8 cellular contexts compared by ENCODE assay signal in genomic region chr18:10524507-10525425, GRCh38. TPM values are rescaled to one million over a fixed set of nuclear protein-coding genes. Genes with fewer than 3 reads are reported as not detected.
DNase-seq lines count a peak whose midpoint lies in the region; ATAC-seq, FAIRE-seq and TF ChIP-seq lines count a peak whose summit lies in the region.

No MANE protein-coding gene starts in this region.

- no peak overlapping the region for H2AFZ ChIP-seq in H9 (ENCODE audit: low read length)

- H3K27ac ChIP-seq in H9 (ENCODE audit: insufficient read length, low read depth, low read length) (no peak overlapping the region), esophagus muscularis mucosa (replicated peaks in 1 of 4) (peak overlapping the region; percentile 89 to 97 (median 94)), gastrocnemius medialis (peak overlapping the region; percentile 85 to 96 (median 89)), ovary (peak overlapping the region in 1 of 2 donors; percentile 76)

- no peaks in the 10 kb centered on the region for H4K20me1 ChIP-seq in H9 (ENCODE audit: control insufficient read depth, insufficient read depth, insufficient read length)

- in situ Hi-C loops in gastrocnemius medialis (cut with MboI; ENCODE audit: low sequenced_read_pairs in 4 of 4) = loop anchor here in 3 of 4 donors (5.0 to 25.0 kb wide), 4 partner anchors 552 to 937 kb away; no protein-coding TSS in a partner anchor

- H3K23me2 ChIP-seq in H9 (ENCODE audit: insufficient read length, low read depth, low read length, poor library complexity, severe bottlenecking) = peaks cover 4% of the 10 kb centered on the region

- H2BK5ac ChIP-seq in H9 (ENCODE audit: insufficient read length, low read length) = no peak overlapping the region

- no peak overlapping the region for H3K14ac ChIP-seq in H9 (ENCODE audit: insufficient read depth, low read length)

- no peak for TF ChIP-seq CTCF in H9 (conservative IDR thresholded peaks at IDR 0.05)
- no peak for TF ChIP-seq CTCF in esophagus muscularis mucosa (IDR thresholded peaks at IDR 0.05)
- no peak for TF ChIP-seq CTCF in gastrocnemius medialis (IDR thresholded peaks at IDR 0.05 in 4 of 5, conservative IDR thresholded peaks at IDR 0.05 in 1 of 5)
- TF ChIP-seq CTCF in ovary (IDR thresholded peaks at IDR 0.05) = no peak

- H3K4me3 Mint-ChIP-seq in H9 = peak overlapping the region; percentile 95 to 96; a peak in 4 of 5 replicates

- H4K91ac ChIP-seq in H9 (ENCODE audit: insufficient read length, low read depth, low read length) = no peak overlapping the region

- FAIRE-seq in RCC 7860 (lab: Jason Lieb, UNC) = peak; percentile 82

- no peak overlapping the region for H2BK20ac ChIP-seq in H9 (ENCODE audit: low read depth, low read length, poor library complexity, severe bottlenecking)

- no peak overlapping the region for H2BK12ac ChIP-seq in H9 (ENCODE audit: insufficient read length, low read depth, low read length)

- no peak overlapping the region for H3K4me2 ChIP-seq in H9 (ENCODE audit: insufficient read depth, insufficient read length, low read length)

- DNase-seq in H9 (no peak), RCC 7860 (ENCODE audit: low spot score) (peak; percentile 90), esophagus muscularis mucosa (ENCODE audit: extremely low spot score) (no peak), gastrocnemius medialis (no peak), midbrain (lab: John Stamatoyannopoulos, UW) (no peak), ovary (no peak), nucleus accumbens (lab: John Stamatoyannopoulos, UW) (no peak)

- no CpG with 5 or more reads among the region's 11 CpGs for WGBS in H9 (ENCODE audit: extremely low coverage, insufficient read length, low lambda C conversion rate)
- WGBS in esophagus muscularis mucosa = 52% methylated on average over 11 of the region's 11 CpGs
- 22 to 26% (median 25%) methylated on average over 11 of the region's 11 CpGs for whole genome bisulfite sequencing in ovary, 3 donors

- H3K56ac ChIP-seq in H9 (ENCODE audit: insufficient read length, low read depth, low read length) = no peak overlapping the region

- ATAC-seq in gastrocnemius medialis (no peak), HG02885 (IDR thresholded peaks at IDR 0.05; ENCODE audit: poor library complexity, unreplicated experiment) (no peak)

- no peak overlapping the region for H2BK120ac ChIP-seq in H9 (ENCODE audit: low read depth, low read length, poor library complexity, severe bottlenecking)

- H3K9ac ChIP-seq in H9 (ENCODE audit: extremely low read depth, insufficient read length, low read length) = no peak overlapping the region

- H3K9me3 Mint-ChIP-seq in H9 = no peaks in the 10 kb centered on the region

- peak overlapping the region; percentile 82 to 99 (median 92) for H3K4me3 ChIP-seq in esophagus muscularis mucosa
- peak overlapping the region in 2 of 4 donors; percentile 77 to 99 for H3K4me3 ChIP-seq in gastrocnemius medialis
- H3K4me3 ChIP-seq in ovary = no peak overlapping the region

- H3K4me1 ChIP-seq in H9 (ENCODE audit: insufficient read depth, low read length) = no peaks in the 10 kb centered on the region; the same call in 1 of the 2 replicates
- peaks cover 23 to 49% (median 45%) of the 10 kb centered on the region in 4 donors for H3K4me1 ChIP-seq in esophagus muscularis mucosa
- peaks cover 11 to 19% of the 10 kb centered on the region in 2 donors for H3K4me1 ChIP-seq in gastrocnemius medialis
- peaks cover 4% of the 10 kb centered on the region for H3K4me1 ChIP-seq in ovary (ENCODE audit: insufficient read depth)

- H3K4me1 Mint-ChIP-seq in H9 = peaks cover 20 to 22% of the 10 kb centered on the region in 2 experiments

- intact Hi-C loops in esophagus muscularis mucosa (cut with DNase I) = loop anchor here (10.0 kb wide), 1 partner anchor 520 kb away; no protein-coding TSS in a partner anchor
- intact Hi-C loops in gastrocnemius medialis (cut with DNase I; ENCODE audit: low total_unique reads) = loop anchor here (5.0 to 10.0 kb wide), 3 partner anchors 710 to 950 kb away; partner anchors contain the start of gene PPP4R1
- intact Hi-C loops in ovary (cut with DNase I) = loop anchor here in 1 of 4 donors (5.0 kb wide), 1 partner anchor 552 kb away; no protein-coding TSS in a partner anchor

- no peak overlapping the region for H3K4ac ChIP-seq in H9 (ENCODE audit: low read depth, low read length)

- H3K27ac Mint-ChIP-seq in H9 = no peak overlapping the region; a peak in 1 of 7 replicates

- H3K23ac ChIP-seq in H9 (ENCODE audit: insufficient read length, low read depth, low read length) = no peak overlapping the region

- peaks cover 12% of the 10 kb centered on the region for H3K79me1 ChIP-seq in H9 (ENCODE audit: insufficient read depth, low read depth, low read length, poor library complexity, severe bottlenecking)

- H3K27me3 Mint-ChIP-seq in H9 (ENCODE audit: low read depth) = peaks cover 2% of the 10 kb centered on the region; the same call in 1 of the 2 replicates

- H3K36me3 Mint-ChIP-seq in H9 (ENCODE audit: insufficient read depth in 1 of 3, low read depth in 3 of 3) = no peaks in the 10 kb centered on the region

- TF ChIP-seq EP300 in esophagus muscularis mucosa (IDR thresholded peaks at IDR 0.05) (no peak), ovary (IDR thresholded peaks at IDR 0.05) (no peak)

- no peak overlapping the region for H3T11ph ChIP-seq in H9 (ENCODE audit: low read length)

- peaks cover 23% of the 10 kb centered on the region; the same call in 1 of the 2 replicates for H3K79me2 ChIP-seq in H9 (ENCODE audit: insufficient read depth, low read length)

- no peak overlapping the region for H2AK5ac ChIP-seq in H9 (ENCODE audit: insufficient read length, low read length)

- no peaks in the 10 kb centered on the region for H3K36me3 ChIP-seq in esophagus muscularis mucosa
- H3K36me3 ChIP-seq in gastrocnemius medialis = no peaks in the 10 kb centered on the region
- no peaks in the 10 kb centered on the region for H3K36me3 ChIP-seq in ovary

- no peak overlapping the region for H4K5ac ChIP-seq in H9 (ENCODE audit: insufficient read length, low read depth, low read length)

- H3K9me3 ChIP-seq in H9 (ENCODE audit: control insufficient read depth, low read depth, low read length) (no peaks in the 10 kb centered on the region), esophagus muscularis mucosa (no peaks in the 10 kb centered on the region), gastrocnemius medialis (no peaks in the 10 kb centered on the region), ovary (no peaks in the 10 kb centered on the region)

- H3K27me3 ChIP-seq in H9 (ENCODE audit: insufficient read depth, low read length) (no peaks in the 10 kb centered on the region), esophagus muscularis mucosa (no peaks in the 10 kb centered on the region), gastrocnemius medialis (no peaks in the 10 kb centered on the region), ovary (no peaks in the 10 kb centered on the region)

- TF ChIP-seq POLR2A in esophagus muscularis mucosa (IDR thresholded peaks at IDR 0.05; ENCODE audit: low read depth) = no peak
- no peak for TF ChIP-seq POLR2A in gastrocnemius medialis (IDR thresholded peaks at IDR 0.05)
- no peak for TF ChIP-seq POLR2A in ovary (IDR thresholded peaks at IDR 0.05)

- H2BK15ac ChIP-seq in H9 (ENCODE audit: low read depth, low read length) = no peak overlapping the region

- H3K18ac ChIP-seq in H9 (ENCODE audit: insufficient read length, low read depth, low read length) = no peak overlapping the region

- H4K8ac ChIP-seq in H9 (replicated peaks; ENCODE audit: insufficient read length, low read depth, low read length) = no peak overlapping the region

RNA-seq across cellular contexts. Expression of gene NAPG, which starts 1.1 kb away (rescaled TPM):
- total RNA-seq in H9 (2021) (26.5 and 30.9 TPM in 2 replicates), esophagus muscularis mucosa (10 to 100 TPM; 32.1 to 39.5 (median 34.7) TPM), gastrocnemius medialis (10 to 100 TPM; 13.8 to 29.6 (median 19.5) TPM), ovary (10 to 100 TPM; 12.0 to 25.8 (median 20.7) TPM)
- 10 to 100 TPM in 1 of 2 donors, 1 to 10 TPM in 1; 7.9 to 14.6 TPM for polyA plus RNA-seq in ovary
